Comparison of ENCODE assay signal across 1 cellular context in genomic region chr14:34479694-34480093, GRCh38.
TF ChIP-seq lines count a peak whose summit lies in the region.

No MANE protein-coding gene starts in this region.

TF ChIP-seq in HepG2, 621 proteins besides CTCF, POLR2A, EP300 and RAD21:
- TF ChIP-seq ZNF12 (CRISPR knock-in tag; IDR thresholded peaks at IDR 0.05), result no peak
- TF ChIP-seq ZNF460 (CRISPR knock-in tag; IDR thresholded peaks at IDR 0.05; ENCODE audit: borderline replicate concordance), result 0 out of 2 replicates have a peak, but pooled peaks have one; percentile 19
- no peak for TF ChIP-seq MAF1 (CRISPR knock-in tag; IDR thresholded peaks at IDR 0.05; ENCODE audit: borderline replicate concordance)
- no peak for TF ChIP-seq HNRNPL (IDR thresholded peaks at IDR 0.05; ENCODE audit: low read depth, low read length)
- no peak for TF ChIP-seq ZNF704 (CRISPR knock-in tag; IDR thresholded peaks at IDR 0.05; ENCODE audit: borderline replicate concordance)
- TF ChIP-seq HINFP (CRISPR knock-in tag; IDR thresholded peaks at IDR 0.05; ENCODE audit: low read depth), result no peak
- TF ChIP-seq ZNF670 (CRISPR knock-in tag; IDR thresholded peaks at IDR 0.05; ENCODE audit: borderline replicate concordance), result no peak
- TF ChIP-seq ZNF646 (CRISPR knock-in tag; IDR thresholded peaks at IDR 0.05), result peak; percentile 62; the same call in 1 of the 2 replicates
- no peak for TF ChIP-seq GATAD2A (CRISPR knock-in tag; IDR thresholded peaks at IDR 0.05)
- TF ChIP-seq NR2C2 (CRISPR knock-in tag; IDR thresholded peaks at IDR 0.05; ENCODE audit: borderline replicate concordance), result 0 out of 2 replicates have a peak, but pooled peaks have one; percentile 22
- TF ChIP-seq ZSCAN22 (CRISPR knock-in tag; IDR thresholded peaks at IDR 0.05), result no peak
- no peak for TF ChIP-seq E2F1 (CRISPR knock-in tag; IDR thresholded peaks at IDR 0.05)
- peak; percentile 57; the same call in 1 of the 2 replicates for TF ChIP-seq ZNF362 (CRISPR knock-in tag; IDR thresholded peaks at IDR 0.05; ENCODE audit: borderline replicate concordance)
- TF ChIP-seq TBX3 (IDR thresholded peaks at IDR 0.05; ENCODE audit: borderline replicate concordance), result no peak
- TF ChIP-seq SIX4 (CRISPR knock-in tag; IDR thresholded peaks at IDR 0.05), result no peak
- 0 out of 2 replicates have a peak, but pooled peaks have one; percentile 10 for TF ChIP-seq NR2F6 (IDR thresholded peaks at IDR 0.05)
- 0 out of 2 replicates have a peak, but pooled peaks have one; percentile 16 for TF ChIP-seq NR2F6 (CRISPR knock-in tag; IDR thresholded peaks at IDR 0.05)
- peak; percentile 61 for TF ChIP-seq RARA (CRISPR knock-in tag; IDR thresholded peaks at IDR 0.05)
- peak in 1 of 2 experiments; percentile 77; a peak in 2 of 4 replicates for TF ChIP-seq ATF4 (CRISPR knock-in tag; IDR thresholded peaks at IDR 0.05)
- no peak for TF ChIP-seq ZNF335 (CRISPR knock-in tag; IDR thresholded peaks at IDR 0.05)
